Comparison of ENCODE assay signal across 10 cellular contexts in the genomic region with DNA sequence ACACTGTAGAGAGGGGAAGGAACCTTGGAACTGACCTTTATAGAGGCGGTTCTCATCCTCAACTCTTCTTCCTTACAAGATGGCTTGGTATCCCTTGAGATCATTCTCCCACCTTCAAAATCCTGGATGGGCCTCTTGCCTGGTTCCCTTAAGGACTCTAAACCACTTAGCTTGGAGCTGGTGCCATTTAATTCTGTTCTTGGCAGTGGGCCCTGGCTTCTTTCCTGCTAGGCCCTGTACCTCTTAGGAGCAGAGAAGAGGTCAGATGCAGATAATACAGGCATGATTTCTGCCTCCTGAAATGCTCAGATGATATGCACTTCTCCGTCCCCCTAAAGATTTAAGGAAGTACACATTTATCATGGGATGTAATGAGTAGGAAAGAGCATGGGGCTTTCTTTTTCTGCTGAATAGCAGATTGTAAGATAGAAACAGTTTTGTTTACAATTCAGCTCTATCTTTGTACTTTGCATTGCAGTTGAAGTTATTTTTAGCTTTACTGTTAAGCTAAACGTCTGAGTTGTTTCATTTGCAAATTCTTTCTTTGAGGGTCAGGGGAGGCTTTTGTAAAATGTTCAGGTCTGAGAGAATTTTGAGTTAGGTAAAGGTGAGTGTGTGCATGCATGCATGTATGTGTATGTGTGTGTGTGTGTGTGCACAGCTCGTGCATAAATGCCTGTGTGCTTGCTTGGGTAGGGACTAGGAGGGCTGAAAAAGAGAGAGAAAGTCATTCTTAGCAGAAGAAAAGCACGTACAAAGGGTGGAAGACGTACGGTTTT.
DNase-seq lines count a peak whose midpoint lies in the region; ATAC-seq lines count a peak whose summit lies in the region.
"Had no signal": no experiment of that assay in that cellular context is flagged by ENCODE, and none has a peak within 500 bp of the region (broad histone marks: within the 10 kb centered on the region; RNA-seq: fewer than 3 reads in every experiment).

No MANE protein-coding gene starts in this region.

- H3K4me1 ChIP-seq in skeletal muscle tissue (ENCODE audit: control insufficient read depth in 3 of 3, insufficient read depth in 3 of 3, low read length in 3 of 3): peaks cover 16 to 21% (median 18%) of the 10 kb centered on the region in 3 donors

- peak; percentile 49 for ATAC-seq in GM21423 (IDR thresholded peaks at IDR 0.05; ENCODE audit: unreplicated experiment)

- DNase-seq in NCI-H1694 treated with DMSO at 0.1 percent for 48 hours (lab: John Stamatoyannopoulos, UW) (peak; percentile 6), foreskin melanocyte (peak; percentile 38), SIG-M5 (lab: John Stamatoyannopoulos, UW) (no peak), dermis blood vessel endothelial cell (no peak), kidney tubule cell (ENCODE audit: low spot score) (no peak), NCI-H510A (lab: John Stamatoyannopoulos, UW) (no peak)
- DNase-seq: activated CD4-positive, CD25-positive, alpha-beta regulatory T cell treated with anti-CD3 and anti-CD28 coated beads, Interleukin-2, amount 50 U/mL, for 72 hours; HFFc6 had no signal

- H3K4me3 ChIP-seq in skeletal muscle tissue (ENCODE audit: low read length in 3 of 3): peak overlapping the region in 2 of 3 donors; percentile 16 to 34

- H3K27ac ChIP-seq in skeletal muscle tissue (ENCODE audit: low read depth, low read length): peak overlapping the region; percentile 7

- no peak overlapping the region for H3K9ac ChIP-seq in skeletal muscle tissue (ENCODE audit: low read depth in 1 of 3, low read length in 3 of 3)

- no peaks in the 10 kb centered on the region for H3K36me3 ChIP-seq in skeletal muscle tissue (ENCODE audit: control insufficient read depth in 3 of 3, insufficient read depth in 3 of 3, low read length in 3 of 3)

- H3K9me3 ChIP-seq in skeletal muscle tissue (ENCODE audit: control insufficient read depth in 3 of 3, low read length in 3 of 3): no peaks in the 10 kb centered on the region

- H3K27me3 ChIP-seq in skeletal muscle tissue (ENCODE audit: control insufficient read depth in 3 of 3, insufficient read depth in 3 of 3, low read length in 3 of 3): no peaks in the 10 kb centered on the region

Comparison
In these comparisons a context has a peak if more than half of its experiments do, and no peak if none do; other contexts are left out.
1. DNase-seq: peak in NCI-H1694 treated with DMSO at 0.1 percent for 48 hours (single experiment) and foreskin melanocyte (single experiment); none in SIG-M5 (single experiment), dermis blood vessel endothelial cell (single experiment), kidney tubule cell (single experiment) and NCI-H510A (single experiment).